In the genomic region with DNA sequence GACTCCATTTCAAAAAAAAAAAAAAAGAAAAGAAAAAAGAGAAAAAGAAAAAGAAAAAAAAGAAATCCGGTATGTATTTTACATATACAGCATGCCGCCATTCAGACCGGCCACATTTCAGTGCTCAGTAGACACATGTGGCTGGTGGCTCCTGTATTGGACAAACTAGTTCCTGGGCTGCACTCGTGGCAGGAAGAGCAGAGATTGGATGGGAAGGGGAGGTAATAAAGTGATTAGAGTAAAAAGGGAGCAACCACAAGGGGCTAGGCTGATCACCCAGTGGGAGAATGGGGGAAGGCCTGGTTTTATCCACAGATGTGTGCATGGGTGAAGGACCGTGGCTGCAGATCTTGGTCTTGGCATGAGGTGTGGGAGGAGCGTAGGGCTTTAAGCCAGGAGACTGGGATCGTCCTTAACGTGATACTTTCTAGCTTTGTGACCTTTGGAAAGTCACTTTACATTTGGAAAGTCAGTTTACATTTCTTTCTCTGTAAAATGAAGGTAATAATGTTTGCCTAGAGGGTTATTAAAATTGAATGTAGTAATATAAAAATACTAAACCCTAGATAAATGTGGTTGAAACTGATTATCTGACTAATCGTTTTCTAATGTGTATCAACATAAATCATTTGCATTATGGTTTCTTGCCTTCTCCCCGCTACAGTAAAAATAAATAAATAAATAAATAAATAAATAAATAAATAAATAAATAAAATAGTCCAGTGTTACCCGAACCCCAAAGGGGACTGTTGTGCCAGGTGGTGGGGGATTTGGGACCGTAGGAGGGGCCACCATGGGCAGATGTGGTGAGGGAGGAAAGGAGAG, we compare ENCODE assay signal across 21 cellular contexts. TPM values are rescaled to one million over a fixed set of nuclear protein-coding genes. Genes with fewer than 3 reads are reported as not detected.
DNase-seq lines count a peak whose midpoint lies in the region; ATAC-seq, FAIRE-seq and TF ChIP-seq lines count a peak whose summit lies in the region.
"Had no signal": no experiment of that assay in that cellular context is flagged by ENCODE, and none has a peak within 500 bp of the region (broad histone marks: within the 10 kb centered on the region; RNA-seq: fewer than 3 reads in every experiment).

No MANE protein-coding gene starts in this region.

- no peak for TF ChIP-seq CTCF in 22Rv1 (IDR thresholded peaks at IDR 0.05)
- TF ChIP-seq CTCF in kidney (IDR thresholded peaks at IDR 0.05; ENCODE audit: borderline replicate concordance, extremely low read depth, insufficient read depth): no peak

- peak overlapping the region in 8 of 11 experiments; percentile 8 to 46 (median 34); a peak in 8 of 22 replicates for H3K4me2 ChIP-seq in BLaER1 treated with 17β-estradiol and CSF1 and Interleukin-3, amounts not matched to agents 10 nM and 100 nM

- DNase-seq in SW480 (ENCODE audit: low spot score): peak; percentile 18
- no peak for DNase-seq in kidney
- no peak for DNase-seq in NK-92 treated with Interleukin-12 subunit alpha and Interleukin-12 subunit beta, amount 100 ng/mL, for 24 hours (lab: John Stamatoyannopoulos, UW)
- DNase-seq: cerebellar nuclear complex, DMS79, foreskin keratinocyte, Karpas-422, NCI-H1694 treated with DMSO at 0.1 percent for 48 hours, NCI-H748 treated with DMSO at 0.1 percent for 48 hours, PC-3, psoas muscle had no signal

- H3K27ac ChIP-seq in 22Rv1 (peak overlapping the region; percentile 36; the same call in 1 of the 2 replicates), kidney (ENCODE audit: low read depth in 2 of 2, low read length in 2 of 2) (peak overlapping the region in 1 of 2 donors; percentile 89)
- no peak overlapping the region for H3K27ac ChIP-seq in BLaER1 treated with 17β-estradiol and CSF1 and Interleukin-3, amounts not matched to agents 10 nM and 100 nM
- H3K27ac ChIP-seq: epithelial cell of prostate, foreskin keratinocyte, neutrophil, psoas muscle, thoracic aorta had no signal

- H3K36me3 ChIP-seq in BLaER1 treated with 17β-estradiol and CSF1 and Interleukin-3, amounts not matched to agents 10 nM and 100 nM: no peaks in the 10 kb centered on the region
- H3K36me3 ChIP-seq in kidney (ENCODE audit: control insufficient read depth in 1 of 2, insufficient read depth in 2 of 2, low read length in 2 of 2): peaks cover 0 to 2% of the 10 kb centered on the region in 2 donors
- H3K36me3 ChIP-seq: neutrophil, thoracic aorta had no signal

- no peak overlapping the region for H3K9ac ChIP-seq in BLaER1 treated with 17β-estradiol and CSF1 and Interleukin-3, amounts not matched to agents 10 nM and 100 nM
- no peak overlapping the region for H3K9ac ChIP-seq in kidney (ENCODE audit: low read length in 2 of 2)

- no peaks in the 10 kb centered on the region for H4K20me1 ChIP-seq in BLaER1 treated with 17β-estradiol and CSF1 and Interleukin-3, amounts not matched to agents 10 nM and 100 nM

- no peaks in the 10 kb centered on the region for H3K27me3 ChIP-seq in BLaER1 treated with 17β-estradiol and CSF1 and Interleukin-3, amounts not matched to agents 10 nM and 100 nM

- peaks cover 6 to 21% (median 10%) of the 10 kb centered on the region in 10 experiments; a peak in 19 of 20 replicates for H3K4me1 ChIP-seq in BLaER1 treated with 17β-estradiol and CSF1 and Interleukin-3, amounts not matched to agents 10 nM and 100 nM
- no peaks in the 10 kb centered on the region for H3K4me1 ChIP-seq in kidney (ENCODE audit: control insufficient read depth in 1 of 2, insufficient read depth in 1 of 2, low read depth in 1 of 2, low read length in 2 of 2)
- H3K4me1 ChIP-seq: foreskin keratinocyte, psoas muscle had no signal

- intact Hi-C loops in kidney (cut with DNase I): no loop called here

- no peaks in the 10 kb centered on the region for H3K9me3 ChIP-seq in BLaER1 treated with 17β-estradiol and CSF1 and Interleukin-3, amounts not matched to agents 10 nM and 100 nM (replicated peaks in 1 of 11)
- H3K9me3 ChIP-seq in kidney (ENCODE audit: control insufficient read depth in 1 of 2, low read length in 2 of 2): no peaks in the 10 kb centered on the region
- H3K9me3 ChIP-seq: neutrophil, psoas muscle, thoracic aorta had no signal

- no peak for FAIRE-seq in kidney (lab: Jason Lieb, UNC)
- FAIRE-seq: GM12878 had no signal

- no peak for ATAC-seq in HG03342 (IDR thresholded peaks at IDR 0.05; ENCODE audit: unreplicated experiment)
- ATAC-seq in HG02759 (IDR thresholded peaks at IDR 0.05; ENCODE audit: unreplicated experiment): no peak
- ATAC-seq: foreskin keratinocyte, PC-3, psoas muscle had no signal

- H3K4me3 ChIP-seq in BLaER1 treated with 17β-estradiol and CSF1 and Interleukin-3, amounts not matched to agents 10 nM and 100 nM: no peak overlapping the region
- peak overlapping the region; percentile 40 to 66 for H3K4me3 ChIP-seq in kidney (ENCODE audit: low read length in 2 of 2)
- H3K4me3 ChIP-seq: GM12878, lung, psoas muscle, thoracic aorta had no signal

RNA-seq across cellular contexts. Expression of a gene that starts 0.9 kb away (rescaled TPM):
- 2.2 TPM for total RNA-seq in kidney
- polyA plus RNA-seq in kidney (ENCODE audit: insufficient read depth, low read depth, low replicate concordance): 7.1 TPM
- total RNA-seq: foreskin keratinocyte, GM12878, lung, PC-3, psoas muscle, skeletal muscle tissue, thoracic aorta had no signal
- polyA plus RNA-seq: foreskin keratinocyte had no signal

RNA-seq across cellular contexts. Expression of a gene that starts 1.5 kb away (rescaled TPM):
- total RNA-seq in kidney: 0.79 TPM
- 1.5 TPM for polyA plus RNA-seq in kidney (ENCODE audit: insufficient read depth, low read depth, low replicate concordance)
- total RNA-seq: foreskin keratinocyte, GM12878, PC-3, thoracic aorta had no signal
- polyA plus RNA-seq: foreskin keratinocyte, psoas muscle had no signal

RNA-seq across cellular contexts. Expression of a gene that starts 26.5 kb away (rescaled TPM):
- not detected for total RNA-seq in kidney
- not detected for polyA plus RNA-seq in kidney (ENCODE audit: insufficient read depth, low read depth, low replicate concordance)
- total RNA-seq: foreskin keratinocyte, GM12878, PC-3, psoas muscle, skeletal muscle tissue, thoracic aorta had no signal
- polyA plus RNA-seq: foreskin keratinocyte, GM12878 had no signal

RNA-seq across cellular contexts. Expression of a gene that starts 49.6 kb away (rescaled TPM):
- total RNA-seq in kidney: 0.22 TPM
- polyA plus RNA-seq in kidney (ENCODE audit: insufficient read depth, low read depth, low replicate concordance): 0.26 TPM
- total RNA-seq: psoas muscle, skeletal muscle tissue had no signal

RNA-seq across cellular contexts. Expression of a gene that starts 50.7 kb away (rescaled TPM):
- 63.9 TPM for total RNA-seq in kidney
- polyA plus RNA-seq in kidney (ENCODE audit: insufficient read depth, low read depth, low replicate concordance): 28.0 TPM

Comparison
In these comparisons a context has a peak if more than half of its experiments do, and no peak if none do; other contexts are left out.
1. H3K4me3 ChIP-seq: peak in kidney (2 of 2); none in BLaER1 treated with 17β-estradiol and CSF1 and Interleukin-3, amounts not matched to agents 10 nM and 100 nM (0 of 10).